ENCODE assay signal across 7 cellular contexts in genomic region chr3:114411811-114412803, GRCh38.
A peak's percentile ranks its signal among the peaks of the same experiment; 100 is the strongest.
DNase-seq lines count a peak whose midpoint lies in the region; ATAC-seq and TF ChIP-seq lines count a peak whose summit lies in the region.

No MANE protein-coding gene starts in this region.

- H3K27me3 ChIP-seq in adrenal gland = no peaks in the 10 kb centered on the region
- H3K27me3 ChIP-seq in lung (ENCODE audit: control insufficient read depth, insufficient read depth) = no peaks in the 10 kb centered on the region
- no peaks in the 10 kb centered on the region; the same call in 1 of the 2 replicates for H3K27me3 ChIP-seq in MM.1S (replicated peaks; ENCODE audit: insufficient read depth, low read length)

- ATAC-seq in GM18873 (IDR thresholded peaks at IDR 0.05; ENCODE audit: low FRiP score, unreplicated experiment) (peak; percentile 72), HG03060 (IDR thresholded peaks at IDR 0.05; ENCODE audit: low read depth, unreplicated experiment) (peak; percentile 72), lung (ENCODE audit: insufficient read depth, low FRiP score) (peak; percentile 53), GM21825 (IDR thresholded peaks at IDR 0.05; ENCODE audit: unreplicated experiment) (no peak)

- H3K9me2 ChIP-seq in MM.1S (replicated peaks; ENCODE audit: insufficient read depth, low read length) = no peaks in the 10 kb centered on the region

- intact Hi-C loops in adrenal gland (cut with DNase I) = no loop called here

- H3K27ac ChIP-seq in adrenal gland (peak overlapping the region in 4 of 5 donors; percentile 29 to 77 (median 56)), lung (ENCODE audit: low read depth in 1 of 2, low read length in 1 of 2) (peak overlapping the region in 1 of 2 donors; percentile 63), MM.1S (ENCODE audit: low read length) (no peak overlapping the region)

- H3K36me3 ChIP-seq in adrenal gland (replicated peaks in 1 of 2) (no peaks in the 10 kb centered on the region), lung (ENCODE audit: control insufficient read depth in 2 of 2, insufficient read depth in 2 of 2, low read length in 2 of 2) (no peaks in the 10 kb centered on the region), MM.1S (replicated peaks; ENCODE audit: insufficient read depth, low read length) (no peaks in the 10 kb centered on the region)

- H3K4me1 ChIP-seq in adrenal gland (replicated peaks in 1 of 2) (peaks cover 14 to 42% of the 10 kb centered on the region in 2 donors), lung (ENCODE audit: control insufficient read depth in 2 of 2, insufficient read depth in 2 of 2, low read length in 2 of 2) (peaks cover 3 to 21% of the 10 kb centered on the region in 2 donors), MM.1S (ENCODE audit: low read length) (no peaks in the 10 kb centered on the region)

- TF ChIP-seq CTCF in adrenal gland (IDR thresholded peaks at IDR 0.05) (no peak), lung (IDR thresholded peaks at IDR 0.05; ENCODE audit: control extremely low read depth, extremely low read depth) (no peak), MM.1S (IDR thresholded peaks at IDR 0.05; ENCODE audit: low read length) (no peak)

- H3K9ac ChIP-seq in MM.1S (ENCODE audit: low read length) = no peak overlapping the region

- H2AFZ ChIP-seq in MM.1S (ENCODE audit: low read length) = no peak overlapping the region

- H3F3A ChIP-seq in MM.1S (ENCODE audit: insufficient read depth, low read length) = no peaks in the 10 kb centered on the region

- TF ChIP-seq POLR2A in adrenal gland (IDR thresholded peaks at IDR 0.05) = no peak

- peak; percentile 45 to 78 (median 74) for DNase-seq in adrenal gland
- DNase-seq in lung (ENCODE audit: low spot score) = no peak
- DNase-seq in MM.1S = no peak
- DNase-seq in COR-L47 (lab: John Stamatoyannopoulos, UW) = no peak

- H3K4me2 ChIP-seq in MM.1S (ENCODE audit: low read depth, low read length) = no peak overlapping the region

- no peaks in the 10 kb centered on the region for H3K79me2 ChIP-seq in MM.1S (ENCODE audit: low read length)

- H3K9me3 ChIP-seq in adrenal gland (replicated peaks in 1 of 3) (no peaks in the 10 kb centered on the region), lung (ENCODE audit: control insufficient read depth in 2 of 2, insufficient read depth in 1 of 2, low read length in 1 of 2) (no peaks in the 10 kb centered on the region), MM.1S (replicated peaks; ENCODE audit: insufficient read depth, low read length) (no peaks in the 10 kb centered on the region)

- WGBS in adrenal gland, 4 donors = 46 to 57% (median 54%) methylated on average over 9 of the region's 9 CpGs
- 82 to 85% methylated on average over 9 of the region's 9 CpGs for whole genome bisulfite sequencing in lung, 2 donors

- no peak overlapping the region for H3K4me3 ChIP-seq in adrenal gland
- no peak overlapping the region for H3K4me3 ChIP-seq in lung
- H3K4me3 ChIP-seq in MM.1S (ENCODE audit: low read length) = no peak overlapping the region

- no peaks in the 10 kb centered on the region for H4K20me1 ChIP-seq in MM.1S (ENCODE audit: insufficient read depth, low read length)

Comparison
In these comparisons a context has a peak if more than half of its experiments do, and no peak if none do; other contexts are left out.
1. DNase-seq: peak in adrenal gland (7 of 7); none in lung (single experiment), MM.1S (single experiment) and COR-L47 (single experiment).